1 cellular context compared by ENCODE assay signal in the genomic region with DNA sequence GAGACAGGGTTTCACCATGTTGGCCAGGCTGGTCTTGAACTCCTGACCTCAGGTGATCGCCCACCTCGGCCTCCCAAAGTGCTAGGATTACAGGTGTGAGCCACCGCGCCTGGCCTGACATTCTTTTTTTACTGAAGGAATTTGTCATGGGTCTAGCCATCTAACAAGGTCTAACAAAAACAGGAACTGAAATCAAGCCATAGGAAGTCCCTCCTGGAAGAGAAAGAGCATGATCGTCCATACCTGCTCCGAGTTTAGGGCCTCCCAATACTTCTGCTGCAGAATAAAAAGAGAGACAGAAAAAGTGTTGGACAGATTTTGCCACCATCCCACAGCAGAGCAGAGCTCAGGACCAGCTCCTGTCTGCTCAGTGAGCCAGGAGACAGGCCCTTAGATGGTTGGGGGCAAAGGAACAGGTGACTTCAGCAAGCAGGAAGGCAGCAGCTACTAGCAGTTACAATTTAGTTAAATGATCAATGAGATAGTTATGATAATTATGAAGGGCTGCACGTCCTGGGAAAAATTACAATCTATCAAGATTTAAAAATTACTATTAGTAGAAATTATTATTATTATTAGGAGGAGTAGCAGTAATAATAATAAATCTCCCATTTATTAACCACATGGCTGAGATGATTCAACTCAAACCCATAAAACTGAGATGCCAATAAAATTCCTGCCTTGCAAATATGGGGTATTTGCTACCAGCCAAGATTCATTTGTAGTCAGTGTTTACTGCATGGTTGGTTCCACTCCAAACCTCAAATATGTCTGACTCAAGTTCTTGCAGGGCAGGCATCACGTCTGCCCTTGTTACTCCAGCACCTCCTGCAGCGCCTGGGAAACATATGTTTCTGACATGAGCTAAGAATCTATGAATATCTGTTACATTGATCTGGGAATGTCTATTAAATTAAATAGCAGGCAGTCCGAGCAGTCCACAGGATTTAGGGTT.
TF ChIP-seq lines count a peak whose summit lies in the region.

No MANE protein-coding gene starts in this region.

TF ChIP-seq in HepG2, 621 proteins besides CTCF, POLR2A, EP300 and RAD21:
- TF ChIP-seq, protein P1, sequence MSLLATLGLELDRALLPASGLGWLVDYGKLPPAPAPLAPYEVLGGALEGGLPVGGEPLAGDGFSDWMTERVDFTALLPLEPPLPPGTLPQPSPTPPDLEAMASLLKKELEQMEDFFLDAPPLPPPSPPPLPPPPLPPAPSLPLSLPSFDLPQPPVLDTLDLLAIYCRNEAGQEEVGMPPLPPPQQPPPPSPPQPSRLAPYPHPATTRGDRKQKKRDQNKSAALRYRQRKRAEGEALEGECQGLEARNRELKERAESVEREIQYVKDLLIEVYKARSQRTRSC (CRISPR knock-in tag; IDR thresholded peaks at IDR 0.05; ENCODE audit: low read depth) = no peak
- no peak for TF ChIP-seq DRAP1 (CRISPR knock-in tag; IDR thresholded peaks at IDR 0.05)
- TF ChIP-seq PCBP2 (optimal IDR thresholded peaks at IDR 0.05; ENCODE audit: low read depth, low read length, poor library complexity, severe bottlenecking) = no peak
- no peak for TF ChIP-seq NR0B2 (CRISPR knock-in tag; IDR thresholded peaks at IDR 0.05)
- TF ChIP-seq SSRP1 (CRISPR knock-in tag; IDR thresholded peaks at IDR 0.05) = no peak
- no peak for TF ChIP-seq SNAPC5 (CRISPR knock-in tag; IDR thresholded peaks at IDR 0.05; ENCODE audit: borderline replicate concordance)
- no peak for TF ChIP-seq HNRNPL (IDR thresholded peaks at IDR 0.05; ENCODE audit: low read depth, low read length)
- no peak for TF ChIP-seq ETV5 (CRISPR knock-in tag; IDR thresholded peaks at IDR 0.05; ENCODE audit: borderline replicate concordance)
- no peak for TF ChIP-seq KLF12 (CRISPR knock-in tag; IDR thresholded peaks at IDR 0.05; ENCODE audit: borderline replicate concordance)
- TF ChIP-seq RCOR2 (CRISPR knock-in tag; IDR thresholded peaks at IDR 0.05) = no peak
- no peak for TF ChIP-seq BHLHE40 (IDR thresholded peaks at IDR 0.05; ENCODE audit: low read length)
- TF ChIP-seq ZNF816 (CRISPR knock-in tag; IDR thresholded peaks at IDR 0.05; ENCODE audit: borderline replicate concordance) = no peak
- no peak for TF ChIP-seq CHD4 (IDR thresholded peaks at IDR 0.05; ENCODE audit: borderline replicate concordance, low read length)
- no peak for TF ChIP-seq FOXO4 (CRISPR knock-in tag; conservative IDR thresholded peaks at IDR 0.05)
- no peak for TF ChIP-seq HMGXB3 (CRISPR knock-in tag; IDR thresholded peaks at IDR 0.05; ENCODE audit: borderline replicate concordance)
